In genomic region chr16:69905171-69905555, GRCh38 we compare ENCODE assay signal across 27 cellular contexts. TPM values are rescaled to one million over a fixed set of nuclear protein-coding genes. Genes with fewer than 3 reads are reported as not detected.
"Had no signal": no experiment of that assay in that cellular context is flagged by ENCODE, and none has a peak within 500 bp of the region (broad histone marks: within the 10 kb centered on the region; RNA-seq: fewer than 3 reads in every experiment).

No MANE protein-coding gene starts in this region.

- H3K27ac ChIP-seq: SJCRH30, VCaP had no signal

- DNase-seq: activated CD4-positive, alpha-beta memory T cell treated with anti-CD3 and anti-CD28 coated beads, Interleukin-2, amount 10 ng/mL, durations not matched to agents 7 days and 5 days; activated CD4-positive, alpha-beta T cell treated with anti-CD3 and anti-CD28 coated beads for 36 hours; activated CD4-positive, alpha-beta T cell treated with anti-CD3 and anti-CD28 coated beads, Interleukin-2, amount 50 U/mL, for 1 hour; activated gamma-delta T cell treated with Interleukin-2 at 50 U/mL for 16 hours; activated naive CD4-positive, alpha-beta T cell treated with anti-CD3 and anti-CD28 coated beads, Interleukin-2, amount 10 ng/mL, durations not matched to agents 7 days and 5 days; activated naive CD8-positive, alpha-beta T cell treated with anti-CD3 and anti-CD28 coated beads for 36 hours; activated T-cell treated with anti-CD3 and anti-CD28 coated beads for 4 hours; activated T-cell treated with anti-CD3 and anti-CD28 coated beads, Interleukin-2, amount 50 U/mL, for 48 hours; anterior cingulate cortex; cerebellar nuclear complex; NCI-H1048; NCI-H146; NCI-H1930; NCI-H2171 treated with DMSO at 0.1 percent for 48 hours; NCI-H226; NCI-H526 treated with DMSO at 0.1 percent for 48 hours; NK-92 treated with Interleukin-12 subunit alpha and Interleukin-12 subunit beta, amount 100 ng/mL, for 24 hours; OCI-M1; RPMI8226; SJCRH30; SK-N-SH; T-helper 1 cell had no signal

- H3K9ac ChIP-seq: SK-N-SH had no signal

- H3K36me3 ChIP-seq: SJCRH30 had no signal

- H3K27me3 Mint-ChIP-seq: activated CD4-positive, alpha-beta memory T cell treated with anti-CD3 and anti-CD28 coated beads, Interleukin-2, amount 10 ng/mL, durations not matched to agents 7 days and 5 days; activated CD4-positive, alpha-beta T cell treated with anti-CD3 and anti-CD28 coated beads for 36 hours; activated naive CD4-positive, alpha-beta T cell treated with anti-CD3 and anti-CD28 coated beads, Interleukin-2, amount 10 ng/mL, durations not matched to agents 7 days and 5 days; activated naive CD8-positive, alpha-beta T cell treated with anti-CD3 and anti-CD28 coated beads for 36 hours had no signal

- H3K4me3 Mint-ChIP-seq: activated CD4-positive, alpha-beta memory T cell treated with anti-CD3 and anti-CD28 coated beads, Interleukin-2, amount 10 ng/mL, durations not matched to agents 7 days and 5 days; activated CD4-positive, alpha-beta T cell treated with anti-CD3 and anti-CD28 coated beads for 36 hours; activated naive CD4-positive, alpha-beta T cell treated with anti-CD3 and anti-CD28 coated beads, Interleukin-2, amount 10 ng/mL, durations not matched to agents 7 days and 5 days; activated naive CD8-positive, alpha-beta T cell treated with anti-CD3 and anti-CD28 coated beads for 36 hours had no signal

- H3K4me1 Mint-ChIP-seq: activated CD4-positive, alpha-beta memory T cell treated with anti-CD3 and anti-CD28 coated beads, Interleukin-2, amount 10 ng/mL, durations not matched to agents 7 days and 5 days; activated CD4-positive, alpha-beta T cell treated with anti-CD3 and anti-CD28 coated beads for 36 hours; activated naive CD4-positive, alpha-beta T cell treated with anti-CD3 and anti-CD28 coated beads, Interleukin-2, amount 10 ng/mL, durations not matched to agents 7 days and 5 days; activated naive CD8-positive, alpha-beta T cell treated with anti-CD3 and anti-CD28 coated beads for 36 hours had no signal

- H3K4me3 ChIP-seq: SJCRH30 had no signal

- H3K27me3 ChIP-seq: SJCRH30 had no signal

- ATAC-seq: activated CD4-positive, alpha-beta T cell treated with anti-CD3 and anti-CD28 coated beads for 36 hours; Panc1; Right ventricle myocardium inferior had no signal

- H3K27ac Mint-ChIP-seq: activated CD4-positive, alpha-beta memory T cell treated with anti-CD3 and anti-CD28 coated beads, Interleukin-2, amount 10 ng/mL, durations not matched to agents 7 days and 5 days; activated CD4-positive, alpha-beta T cell treated with anti-CD3 and anti-CD28 coated beads for 36 hours; activated naive CD4-positive, alpha-beta T cell treated with anti-CD3 and anti-CD28 coated beads, Interleukin-2, amount 10 ng/mL, durations not matched to agents 7 days and 5 days; activated naive CD8-positive, alpha-beta T cell treated with anti-CD3 and anti-CD28 coated beads for 36 hours; activated T-helper 2 cell treated with anti-CD3 and anti-CD28 coated beads, Interferon-gamma antibody, Interleukin-2, Interleukin-4, amounts not matched to agents 10 μg/mL and 5 μg/mL and 100 μg/mL, durations not matched to agents 14 hours and 24 hours and 36 hours had no signal

- H3K4me1 ChIP-seq: SJCRH30 had no signal

- H3K9me3 ChIP-seq: SJCRH30, SK-N-SH had no signal

- H3K9me3 Mint-ChIP-seq: activated CD4-positive, alpha-beta memory T cell treated with anti-CD3 and anti-CD28 coated beads, Interleukin-2, amount 10 ng/mL, durations not matched to agents 7 days and 5 days; activated naive CD4-positive, alpha-beta T cell treated with anti-CD3 and anti-CD28 coated beads, Interleukin-2, amount 10 ng/mL, durations not matched to agents 7 days and 5 days; activated naive CD8-positive, alpha-beta T cell treated with anti-CD3 and anti-CD28 coated beads for 36 hours; activated T-helper 2 cell treated with anti-CD3 and anti-CD28 coated beads, Interferon-gamma antibody, Interleukin-2, Interleukin-4, amounts not matched to agents 10 μg/mL and 5 μg/mL and 100 μg/mL, durations not matched to agents 14 hours and 24 hours and 36 hours had no signal

RNA-seq across cellular contexts. Expression of gene CLEC18A, which starts 46.0 kb away (rescaled TPM):
- total RNA-seq: NCI-H460 had no signal
